16 cellular contexts compared by ENCODE assay signal in genomic region chr13:112679932-112680677, GRCh38. TPM values are rescaled to one million over a fixed set of nuclear protein-coding genes. Genes with fewer than 3 reads are reported as not detected.
A peak's percentile ranks its signal among the peaks of the same experiment; 100 is the strongest.
DNase-seq lines count a peak whose midpoint lies in the region; ATAC-seq and TF ChIP-seq lines count a peak whose summit lies in the region.
"Had no signal": no experiment of that assay in that cellular context is flagged by ENCODE, and none has a peak within 500 bp of the region (broad histone marks: within the 10 kb centered on the region; RNA-seq: fewer than 3 reads in every experiment).

No MANE protein-coding gene starts in this region.

- TF ChIP-seq POLR2A in upper lobe of left lung (IDR thresholded peaks at IDR 0.05), result no peak

- peaks cover 6% of the 10 kb centered on the region for H3K4me1 Mint-ChIP-seq in neural progenitor cell
- no peaks in the 10 kb centered on the region for H3K4me1 Mint-ChIP-seq in activated CD4-positive, alpha-beta memory T cell treated with anti-CD3 and anti-CD28 coated beads for 36 hours (ENCODE audit: low read depth)

- H3K4me1 ChIP-seq in neural progenitor cell, result no peaks in the 10 kb centered on the region
- H3K4me1 ChIP-seq in upper lobe of left lung, result peaks cover 0 to 4% (median 0%) of the 10 kb centered on the region in 4 donors
- H3K4me1 ChIP-seq in A673 (ENCODE audit: insufficient read depth, low read length, poor library complexity, severe bottlenecking), result no peaks in the 10 kb centered on the region
- H3K4me1 ChIP-seq: BLaER1 treated with 17β-estradiol and CSF1 and Interleukin-3, amounts not matched to agents 10 nM and 100 nM had no signal

- no peak overlapping the region for H3K27ac Mint-ChIP-seq in neural progenitor cell
- no peak overlapping the region for H3K27ac Mint-ChIP-seq in activated CD4-positive, alpha-beta memory T cell treated with anti-CD3 and anti-CD28 coated beads for 36 hours

- no peak overlapping the region for H3K4me3 ChIP-seq in neural progenitor cell
- H3K4me3 ChIP-seq in upper lobe of left lung, result no peak overlapping the region
- no peak overlapping the region for H3K4me3 ChIP-seq in A673 (ENCODE audit: low read depth, low read length, poor library complexity, severe bottlenecking)
- H3K4me3 ChIP-seq: BLaER1 treated with 17β-estradiol and CSF1 and Interleukin-3, amounts not matched to agents 10 nM and 100 nM had no signal

- no peaks in the 10 kb centered on the region for H4K20me1 ChIP-seq in neural progenitor cell (ENCODE audit: low read depth)
- H4K20me1 ChIP-seq: BLaER1 treated with 17β-estradiol and CSF1 and Interleukin-3, amounts not matched to agents 10 nM and 100 nM had no signal

- peaks cover 4% of the 10 kb centered on the region for H3K9me3 Mint-ChIP-seq in neural progenitor cell
- no peaks in the 10 kb centered on the region for H3K9me3 Mint-ChIP-seq in activated CD4-positive, alpha-beta memory T cell treated with anti-CD3 and anti-CD28 coated beads for 36 hours

- ATAC-seq in left cardiac atrium (no peak), esophagus mucosa (peak; percentile 29), upper lobe of left lung (ENCODE audit: low FRiP score in 2 of 2) (peak; percentile 19 to 63), HG02763 (IDR thresholded peaks at IDR 0.05; ENCODE audit: unreplicated experiment) (no peak)
- ATAC-seq: HCT116, PC-3 had no signal

- no peaks in the 10 kb centered on the region for H3K27me3 ChIP-seq in neural progenitor cell
- H3K27me3 ChIP-seq in upper lobe of left lung, result no peaks in the 10 kb centered on the region
- H3K27me3 ChIP-seq in A673 (replicated peaks; ENCODE audit: insufficient read depth, low read depth, low read length, poor library complexity), result no peaks in the 10 kb centered on the region
- H3K27me3 ChIP-seq: BLaER1 treated with 17β-estradiol and CSF1 and Interleukin-3, amounts not matched to agents 10 nM and 100 nM had no signal

- 84 to 87% methylated on average over 19 to 20 of the region's 20 CpGs for WGBS in upper lobe of left lung, 2 donors

- H3K27ac ChIP-seq in neural progenitor cell, result no peak overlapping the region
- no peak overlapping the region for H3K27ac ChIP-seq in upper lobe of left lung
- no peak overlapping the region for H3K27ac ChIP-seq in A673 (ENCODE audit: low read depth, low read length, poor library complexity, severe bottlenecking)
- H3K27ac ChIP-seq: BLaER1 treated with 17β-estradiol and CSF1 and Interleukin-3, amounts not matched to agents 10 nM and 100 nM had no signal

- H3K36me3 ChIP-seq in neural progenitor cell (no peaks in the 10 kb centered on the region), upper lobe of left lung (no peaks in the 10 kb centered on the region), A673 (ENCODE audit: insufficient read depth, low read length, poor library complexity, severe bottlenecking) (no peaks in the 10 kb centered on the region)
- H3K36me3 ChIP-seq: BLaER1 treated with 17β-estradiol and CSF1 and Interleukin-3, amounts not matched to agents 10 nM and 100 nM had no signal

- peak; percentile 63 for DNase-seq in cardiac septum (ENCODE audit: low spot score)
- DNase-seq in left cardiac atrium, result no peak
- DNase-seq in neural progenitor cell (ENCODE audit: low spot score), result no peak
- DNase-seq in upper lobe of left lung, result peak in 1 of 2 donors; percentile 44
- DNase-seq in activated CD4-positive, alpha-beta memory T cell treated with anti-CD3 and anti-CD28 coated beads for 36 hours, result no peak
- no peak for DNase-seq in A673 (ENCODE audit: low spot score)
- DNase-seq: DMS79 treated with DMSO at 0.1 percent for 48 hours, NCI-H1436, NCI-H2029, NCI-H2171 treated with DMSO at 0.1 percent for 48 hours, NCI-H748 treated with DMSO at 0.1 percent for 48 hours, PC-3 had no signal

- CTCF ChIA-PET in activated CD4-positive, alpha-beta memory T cell treated with anti-CD3 and anti-CD28 coated beads for 36 hours (lab: Charles Lee), result no interaction called here
- CTCF ChIA-PET in A673 (lab: Charles Lee), result no interaction called here

- TF ChIP-seq EP300 in upper lobe of left lung (IDR thresholded peaks at IDR 0.05), result no peak

- no TSS peak for BruUV-seq in A673 (replicated peaks; lab: Mats Ljungman, UMichigan)

- H3K9ac ChIP-seq in neural progenitor cell, result no peak overlapping the region
- H3K9ac ChIP-seq: BLaER1 treated with 17β-estradiol and CSF1 and Interleukin-3, amounts not matched to agents 10 nM and 100 nM had no signal

- TF ChIP-seq CTCF in neural progenitor cell (IDR thresholded peaks at IDR 0.05) (no peak), upper lobe of left lung (IDR thresholded peaks at IDR 0.05) (no peak), A673 (conservative IDR thresholded peaks at IDR 0.05; ENCODE audit: low read depth, low read length) (no peak)

- H3K36me3 Mint-ChIP-seq in neural progenitor cell, result no peaks in the 10 kb centered on the region
- H3K36me3 Mint-ChIP-seq in activated CD4-positive, alpha-beta memory T cell treated with anti-CD3 and anti-CD28 coated beads for 36 hours, result no peaks in the 10 kb centered on the region

- no peak overlapping the region for H2AFZ ChIP-seq in neural progenitor cell (replicated peaks)

- no peaks in the 10 kb centered on the region for H3K79me2 ChIP-seq in neural progenitor cell (ENCODE audit: low read depth)

- intact Hi-C loops in cardiac septum (cut with DNase I), result no loop called here
- intact Hi-C loops in left cardiac atrium (cut with DNase I), result no loop called here
- intact Hi-C loops in activated CD4-positive, alpha-beta memory T cell treated with anti-CD3 and anti-CD28 coated beads for 36 hours (cut with micrococcal nuclease), result no loop called here
- intact Hi-C loops in A673 (cut with micrococcal nuclease; ENCODE audit: unreplicated experiment), result no loop called here

- POLR2A ChIA-PET in activated CD4-positive, alpha-beta memory T cell treated with anti-CD3 and anti-CD28 coated beads for 36 hours (lab: Charles Lee), result interaction anchor here (0.8 kb wide), 1 partner anchor 9 kb away, joined by 3 read pairs; the partner anchor contains the start of gene ATP11A
- POLR2A ChIA-PET in A673 (lab: Charles Lee; ENCODE audit: low non-redundant PET), result no interaction called here

- no peaks in the 10 kb centered on the region for H3F3A ChIP-seq in neural progenitor cell (ENCODE audit: low read depth)

- H3K4me2 ChIP-seq in neural progenitor cell, result no peak overlapping the region
- H3K4me2 ChIP-seq: BLaER1 treated with 17β-estradiol and CSF1 and Interleukin-3, amounts not matched to agents 10 nM and 100 nM had no signal

- H3K9me3 ChIP-seq in neural progenitor cell (ENCODE audit: low read depth) (no peaks in the 10 kb centered on the region), upper lobe of left lung (no peaks in the 10 kb centered on the region), A673 (ENCODE audit: low read depth, low read length, poor library complexity, severe bottlenecking) (no peaks in the 10 kb centered on the region)

- peak overlapping the region; percentile 48 for H3K4me3 Mint-ChIP-seq in neural progenitor cell
- H3K4me3 Mint-ChIP-seq in activated CD4-positive, alpha-beta memory T cell treated with anti-CD3 and anti-CD28 coated beads for 36 hours, result no peak overlapping the region

- peaks cover 4% of the 10 kb centered on the region for H3K27me3 Mint-ChIP-seq in neural progenitor cell (ENCODE audit: insufficient read depth, low read depth)
- H3K27me3 Mint-ChIP-seq in activated CD4-positive, alpha-beta memory T cell treated with anti-CD3 and anti-CD28 coated beads for 36 hours, result no peaks in the 10 kb centered on the region

RNA-seq across cellular contexts. Expression of gene ATP11A, which starts 9.7 kb away (rescaled TPM):
- total RNA-seq in cardiac septum (96.5 TPM), left cardiac atrium (10 to 100 TPM; 58.5 to 69.9 TPM), esophagus mucosa (16.7 TPM), neural progenitor cell (ENCODE audit: low replicate concordance) (12.6 and 17.6 TPM in 2 replicates), upper lobe of left lung (100 to 1,000 TPM; 159 to 285 (median 260) TPM), A673 (2021) (9.4 and 11.8 TPM in 2 replicates)
- total RNA-seq in activated CD4-positive, alpha-beta memory T cell treated with anti-CD3 and anti-CD28 coated beads for 36 hours, result 10 to 100 TPM; 36.6 to 38.7 TPM

Comparison
In these comparisons a context has a peak if more than half of its experiments do, and no peak if none do; other contexts are left out.
1. ATAC-seq: peak in esophagus mucosa (single experiment) and upper lobe of left lung (2 of 2); none in left cardiac atrium (0 of 2) and HG02763 (single experiment).